In the genomic region with DNA sequence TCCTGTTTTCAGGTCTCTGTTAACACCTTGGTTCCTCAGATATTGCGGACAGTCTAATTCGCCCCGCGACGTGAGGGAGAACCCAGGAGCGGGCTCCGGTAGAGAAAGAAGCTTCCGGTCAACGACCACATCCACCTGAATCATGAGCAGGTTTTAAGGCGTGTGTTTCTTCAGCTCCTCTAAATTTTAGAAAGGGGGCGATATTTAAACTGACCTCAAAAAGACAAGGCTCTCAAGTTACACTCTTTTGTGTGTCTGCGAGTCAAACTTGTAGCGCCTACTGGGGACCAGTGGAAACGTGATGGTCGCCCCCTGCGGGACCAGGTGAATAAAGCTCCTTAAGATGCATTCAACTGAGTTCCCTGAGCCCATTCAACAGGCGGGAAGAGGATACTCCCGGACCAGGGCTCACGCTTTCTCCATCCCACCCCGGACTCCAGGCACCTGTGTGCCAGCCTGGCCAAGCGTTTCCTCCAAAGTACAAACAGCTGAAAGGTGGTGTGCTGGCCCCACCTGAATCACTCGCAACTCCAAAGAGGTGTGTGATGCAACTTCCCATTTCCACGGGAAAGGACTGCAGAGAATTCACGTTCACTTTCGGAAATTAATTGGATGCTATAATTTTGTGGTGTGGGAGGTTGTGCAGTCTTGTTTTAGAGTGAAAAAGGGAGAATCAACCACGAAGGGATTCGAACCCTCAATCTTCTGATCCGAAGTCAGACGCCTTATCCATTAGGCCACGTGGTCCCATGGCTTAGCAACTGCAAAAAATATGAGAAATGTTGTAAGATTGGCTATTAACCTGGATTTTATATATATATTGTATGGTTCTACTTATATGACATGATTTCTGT, we compare ENCODE assay signal across 8 cellular contexts. TPM values are rescaled to one million over a fixed set of nuclear protein-coding genes. Genes with fewer than 3 reads are reported as not detected.
A peak's percentile ranks its signal among the peaks of the same experiment; 100 is the strongest.
DNase-seq lines count a peak whose midpoint lies in the region; ATAC-seq lines count a peak whose summit lies in the region.

No MANE protein-coding gene starts in this region.

- DNase-seq in DMS 273 treated with DMSO at 0.1 percent for 48 hours (lab: John Stamatoyannopoulos, UW) (peak; percentile 87), H4 (ENCODE audit: low spot score) (peak; percentile 84), NAMALWA (ENCODE audit: low spot score) (peak; percentile 88), T follicular helper cell (ENCODE audit: low read depth) (peak; percentile 31), astrocyte of the hippocampus (ENCODE audit: low read depth, low spot score) (peak; percentile 68), islet precursor cell (peak; percentile 95)
- DNase-seq in stimulated activated CD4-positive, alpha-beta T cell treated with anti-CD3 and anti-CD28 coated beads, Interleukin-4, amount 100 ng/mL, for 1 hour = peak; percentile 63

- no peak for ATAC-seq in GM21447 (IDR thresholded peaks at IDR 0.05; ENCODE audit: unreplicated experiment)

RNA-seq across cellular contexts. Expression of gene GPX5, which starts 17.0 kb away (rescaled TPM):
- total RNA-seq in H4 (2014; rRNA removed; shearing (Covaris generic)) = not detected in 2 replicates

RNA-seq across cellular contexts. Expression of gene GPX6, which starts 27.1 kb away (rescaled TPM):
- not detected in 2 replicates for total RNA-seq in H4 (2014; rRNA removed; shearing (Covaris generic))

Comparison
In these comparisons a context has a peak if more than half of its experiments do, and no peak if none do; other contexts are left out.
1. DNase-seq: peak in every context shown above with its lines; median percentile 95 in islet precursor cell; 88 in NAMALWA; 87 in DMS 273 treated with DMSO at 0.1 percent for 48 hours; 84 in H4; 68 in astrocyte of the hippocampus; 63 in stimulated activated CD4-positive, alpha-beta T cell treated with anti-CD3 and anti-CD28 coated beads, Interleukin-4, amount 100 ng/mL, for 1 hour; 31 in T follicular helper cell.